In genomic region chr15:41989573-41990242, GRCh38 we compare ENCODE assay signal across 8 cellular contexts. TPM values are rescaled to one million over a fixed set of nuclear protein-coding genes. Genes with fewer than 3 reads are reported as not detected.
DNase-seq lines count a peak whose midpoint lies in the region; ATAC-seq and TF ChIP-seq lines count a peak whose summit lies in the region.

No MANE protein-coding gene starts in this region.

- H3K36me3 ChIP-seq in neural cell (ENCODE audit: insufficient read depth, low read length) = no peaks in the 10 kb centered on the region

- DNase-seq in Daoy (ENCODE audit: low read depth) (peak; percentile 79), fibroblast of peridontal ligament (ENCODE audit: extremely low read depth) (peak; percentile 71)
- DNase-seq in activated T-cell treated with anti-CD3 and anti-CD28 coated beads, Interleukin-2, amount 50 U/mL, for 72 hours = peak; percentile 87 to 91
- peak; percentile 91 for DNase-seq in stimulated activated naive CD8-positive, alpha-beta T cell treated with anti-CD3 and anti-CD28 coated beads, Interleukin-15, Interleukin-2, amounts not matched to agents 100 U/mL and 50 U/mL, for 24 hours

- no peak overlapping the region for H3K27ac ChIP-seq in neural cell (ENCODE audit: low read length)

- no peak overlapping the region for H2AFZ ChIP-seq in neural cell (ENCODE audit: low read depth, low read length)

- no peaks in the 10 kb centered on the region for H3K27me3 Mint-ChIP-seq in activated T-cell treated with anti-CD3 and anti-CD28 coated beads, Interleukin-2, amount 50 U/mL, for 72 hours (ENCODE audit: low read depth)

- H3K79me2 ChIP-seq in neural cell (replicated peaks; ENCODE audit: insufficient read depth, low read length) = no peaks in the 10 kb centered on the region

- H3K4me3 ChIP-seq in neural cell (ENCODE audit: low read length) = no peak overlapping the region

- H3K4me3 Mint-ChIP-seq in activated T-cell treated with anti-CD3 and anti-CD28 coated beads, Interleukin-2, amount 50 U/mL, for 72 hours = no peak overlapping the region

- no peaks in the 10 kb centered on the region for H3K9me2 ChIP-seq in neural cell (ENCODE audit: insufficient read depth, low read length)

- H3K27me3 ChIP-seq in neural cell (ENCODE audit: insufficient read depth, low read depth, low read length) = no peaks in the 10 kb centered on the region

- no peak overlapping the region for H3K4me2 ChIP-seq in neural cell (ENCODE audit: low read length)

- no peak overlapping the region for H3K9ac ChIP-seq in neural cell (ENCODE audit: low read length)

- no peak for TF ChIP-seq EP300 in neural cell (conservative IDR thresholded peaks at IDR 0.05; ENCODE audit: poor library complexity, severe bottlenecking)

- no peaks in the 10 kb centered on the region for H3K4me1 Mint-ChIP-seq in activated T-cell treated with anti-CD3 and anti-CD28 coated beads, Interleukin-2, amount 50 U/mL, for 72 hours (ENCODE audit: low read depth)

- no peaks in the 10 kb centered on the region for H3F3A ChIP-seq in neural cell (ENCODE audit: insufficient read depth, low read length, poor library complexity, severe bottlenecking)

- no peaks in the 10 kb centered on the region for H3K9me3 Mint-ChIP-seq in activated T-cell treated with anti-CD3 and anti-CD28 coated beads, Interleukin-2, amount 50 U/mL, for 72 hours

- TF ChIP-seq CTCF in neural cell (IDR thresholded peaks at IDR 0.05; ENCODE audit: poor library complexity, severe bottlenecking) = peak; percentile 98

- H3K36me3 Mint-ChIP-seq in activated T-cell treated with anti-CD3 and anti-CD28 coated beads, Interleukin-2, amount 50 U/mL, for 72 hours (ENCODE audit: insufficient read depth in 2 of 2) = no peaks in the 10 kb centered on the region

- H3K27ac Mint-ChIP-seq in activated T-cell treated with anti-CD3 and anti-CD28 coated beads, Interleukin-2, amount 50 U/mL, for 72 hours = no peak overlapping the region

- peak; percentile 98 for TF ChIP-seq RAD21 in neural cell (conservative IDR thresholded peaks at IDR 0.05)

- ATAC-seq in HG03139 (IDR thresholded peaks at IDR 0.05; ENCODE audit: unreplicated experiment) (peak; percentile 50), HG02870 (IDR thresholded peaks at IDR 0.05; ENCODE audit: unreplicated experiment) (no peak)
- ATAC-seq in activated T-cell treated with anti-CD3 and anti-CD28 coated beads, Interleukin-2, amount 50 U/mL, for 72 hours (replicated peaks in 1 of 2) = peak; percentile 90 to 91
- ATAC-seq in stimulated activated naive CD8-positive, alpha-beta T cell treated with anti-CD3 and anti-CD28 coated beads, Interleukin-15, Interleukin-2, amounts not matched to agents 100 U/mL and 50 U/mL, for 24 hours = peak; percentile 84

- no peaks in the 10 kb centered on the region for H4K20me1 ChIP-seq in neural cell (ENCODE audit: insufficient read depth)

- no peaks in the 10 kb centered on the region for H3K9me3 ChIP-seq in neural cell (ENCODE audit: low read length)

TF ChIP-seq in PFSK-1, 5 proteins besides CTCF, POLR2A, EP300 and RAD21:
- TF ChIP-seq FOXP2 (optimal IDR thresholded peaks at IDR 0.05; ENCODE audit: borderline replicate concordance, extremely low read depth, extremely low read length, insufficient read depth) = peak; percentile 28
- TF ChIP-seq SIN3A (IDR thresholded peaks at IDR 0.05; ENCODE audit: borderline replicate concordance, insufficient read depth, low read length) = no peak

TF ChIP-seq in neural cell, 6 proteins besides CTCF, POLR2A, EP300 and RAD21:
- TF ChIP-seq EZH2 (IDR thresholded peaks at IDR 0.05; ENCODE audit: borderline replicate concordance, insufficient read depth, low read length, poor library complexity, severe bottlenecking) = no peak
- peak; percentile 94 for TF ChIP-seq SMC3 (conservative IDR thresholded peaks at IDR 0.05; ENCODE audit: poor library complexity)
- TF ChIP-seq MXI1 (conservative IDR thresholded peaks at IDR 0.05; ENCODE audit: poor library complexity, severe bottlenecking) = no peak
- TF ChIP-seq, protein P1, sequence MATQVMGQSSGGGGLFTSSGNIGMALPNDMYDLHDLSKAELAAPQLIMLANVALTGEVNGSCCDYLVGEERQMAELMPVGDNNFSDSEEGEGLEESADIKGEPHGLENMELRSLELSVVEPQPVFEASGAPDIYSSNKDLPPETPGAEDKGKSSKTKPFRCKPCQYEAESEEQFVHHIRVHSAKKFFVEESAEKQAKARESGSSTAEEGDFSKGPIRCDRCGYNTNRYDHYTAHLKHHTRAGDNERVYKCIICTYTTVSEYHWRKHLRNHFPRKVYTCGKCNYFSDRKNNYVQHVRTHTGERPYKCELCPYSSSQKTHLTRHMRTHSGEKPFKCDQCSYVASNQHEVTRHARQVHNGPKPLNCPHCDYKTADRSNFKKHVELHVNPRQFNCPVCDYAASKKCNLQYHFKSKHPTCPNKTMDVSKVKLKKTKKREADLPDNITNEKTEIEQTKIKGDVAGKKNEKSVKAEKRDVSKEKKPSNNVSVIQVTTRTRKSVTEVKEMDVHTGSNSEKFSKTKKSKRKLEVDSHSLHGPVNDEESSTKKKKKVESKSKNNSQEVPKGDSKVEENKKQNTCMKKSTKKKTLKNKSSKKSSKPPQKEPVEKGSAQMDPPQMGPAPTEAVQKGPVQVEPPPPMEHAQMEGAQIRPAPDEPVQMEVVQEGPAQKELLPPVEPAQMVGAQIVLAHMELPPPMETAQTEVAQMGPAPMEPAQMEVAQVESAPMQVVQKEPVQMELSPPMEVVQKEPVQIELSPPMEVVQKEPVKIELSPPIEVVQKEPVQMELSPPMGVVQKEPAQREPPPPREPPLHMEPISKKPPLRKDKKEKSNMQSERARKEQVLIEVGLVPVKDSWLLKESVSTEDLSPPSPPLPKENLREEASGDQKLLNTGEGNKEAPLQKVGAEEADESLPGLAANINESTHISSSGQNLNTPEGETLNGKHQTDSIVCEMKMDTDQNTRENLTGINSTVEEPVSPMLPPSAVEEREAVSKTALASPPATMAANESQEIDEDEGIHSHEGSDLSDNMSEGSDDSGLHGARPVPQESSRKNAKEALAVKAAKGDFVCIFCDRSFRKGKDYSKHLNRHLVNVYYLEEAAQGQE (IDR thresholded peaks at IDR 0.05; ENCODE audit: borderline replicate concordance) = no peak
- TF ChIP-seq POLR2AphosphoS5 (IDR thresholded peaks at IDR 0.05) = no peak
TF ChIP-seq in neural cell: peak in this region for 1.

RNA-seq across cellular contexts. Expression of gene EHD4, which starts 17.4 kb away (rescaled TPM):
- total RNA-seq in Daoy (2014; rRNA removed; shearing (Covaris generic)) = 21.9 and 26.9 TPM in 2 replicates
- 3.0 TPM for polyA plus RNA-seq in PFSK-1 (2012; ENCODE audit: insufficient read length, low read depth)
- 10 to 100 TPM; 22.6 to 32.7 TPM for total RNA-seq in activated T-cell treated with anti-CD3 and anti-CD28 coated beads, Interleukin-2, amount 50 U/mL, for 72 hours
- polyA plus RNA-seq in neural cell = 0.09 and 0.34 TPM in 2 replicates
- polyA minus RNA-seq in neural cell = 0.58 and 0.73 TPM in 2 replicates

RNA-seq across cellular contexts. Expression of gene PLA2G4E, which starts 31.1 kb away (rescaled TPM):
- total RNA-seq in Daoy (2014; rRNA removed; shearing (Covaris generic)) = not detected in 2 replicates
- polyA plus RNA-seq in PFSK-1 (2012; ENCODE audit: insufficient read length, low read depth) = not detected
- not detected for total RNA-seq in activated T-cell treated with anti-CD3 and anti-CD28 coated beads, Interleukin-2, amount 50 U/mL, for 72 hours
- polyA plus RNA-seq in neural cell = not detected in 2 replicates
- polyA minus RNA-seq in neural cell = not detected in 2 replicates
